8 cellular contexts compared by ENCODE assay signal in genomic region chr9:110049699-110050450, GRCh38.
DNase-seq lines count a peak whose midpoint lies in the region; ATAC-seq and TF ChIP-seq lines count a peak whose summit lies in the region.

No MANE protein-coding gene starts in this region.

- H3K27ac Mint-ChIP-seq in neural progenitor cell: peak overlapping the region; percentile 93

- H3K79me2 ChIP-seq in neural progenitor cell (ENCODE audit: low read depth): peaks cover 53% of the 10 kb centered on the region

- peaks cover 27% of the 10 kb centered on the region for H3F3A ChIP-seq in neural progenitor cell (ENCODE audit: low read depth)

- H3K27me3 ChIP-seq in HUES64 (ENCODE audit: insufficient read depth, low read length) (peaks cover 17% of the 10 kb centered on the region), neural progenitor cell (peaks cover 24% of the 10 kb centered on the region)

- DNase-seq in activated CD4-positive, alpha-beta T cell treated with anti-CD3 and anti-CD28 coated beads, Interleukin-2, amount 50 U/mL, for 1 hour: peak; percentile 6
- DNase-seq in fibroblast of mammary gland (ENCODE audit: low read depth) (no peak), neural progenitor cell (ENCODE audit: low spot score) (peak; percentile 55), MV-4-11 (lab: John Stamatoyannopoulos, UW) (no peak)

- ATAC-seq in GM18907 (IDR thresholded peaks at IDR 0.05; ENCODE audit: unreplicated experiment) (peak; percentile 31), GM19035 (IDR thresholded peaks at IDR 0.05; ENCODE audit: unreplicated experiment) (no peak), HG03442 (IDR thresholded peaks at IDR 0.05; ENCODE audit: unreplicated experiment) (no peak)

- H3K27me3 Mint-ChIP-seq in neural progenitor cell (ENCODE audit: insufficient read depth, low read depth): peaks cover 9% of the 10 kb centered on the region

- H3K36me3 ChIP-seq in HUES64 (ENCODE audit: insufficient read depth, low read length) (no peaks in the 10 kb centered on the region), neural progenitor cell (no peaks in the 10 kb centered on the region)

- H3K9me3 Mint-ChIP-seq in neural progenitor cell: peaks cover 4% of the 10 kb centered on the region

- peak overlapping the region; percentile 65 for H2AFZ ChIP-seq in neural progenitor cell (replicated peaks)

- 1% methylated on average over 24 of the region's 26 CpGs for WGBS in HUES64

- H3K4me1 ChIP-seq in HUES64 (ENCODE audit: insufficient read depth, low read length) (peaks cover 26% of the 10 kb centered on the region), neural progenitor cell (peaks cover 18% of the 10 kb centered on the region)

- H3K4me1 Mint-ChIP-seq in neural progenitor cell: peaks cover 38% of the 10 kb centered on the region

- H3K9me3 ChIP-seq in HUES64 (ENCODE audit: insufficient read depth, low read depth, low read length) (no peaks in the 10 kb centered on the region), neural progenitor cell (ENCODE audit: low read depth) (no peaks in the 10 kb centered on the region)

- peak overlapping the region; percentile 81 for H3K9ac ChIP-seq in HUES64 (ENCODE audit: low read depth, low read length)
- no peak overlapping the region for H3K9ac ChIP-seq in neural progenitor cell

- H3K27ac ChIP-seq in HUES64 (ENCODE audit: low read depth, low read length) (no peak overlapping the region), neural progenitor cell (no peak overlapping the region)

- no peak for TF ChIP-seq CTCF in fibroblast of mammary gland (conservative IDR thresholded peaks at IDR 0.05; ENCODE audit: control insufficient read depth, insufficient read depth, low read depth, low read length)
- TF ChIP-seq CTCF in neural progenitor cell (IDR thresholded peaks at IDR 0.05): no peak

- peaks cover 23% of the 10 kb centered on the region for H4K20me1 ChIP-seq in neural progenitor cell (ENCODE audit: low read depth)

- H3K4me3 Mint-ChIP-seq in neural progenitor cell: peak overlapping the region; percentile 93

- H3K4me2 ChIP-seq in neural progenitor cell: peak overlapping the region; percentile 83

- peaks cover 16% of the 10 kb centered on the region for H3K36me3 Mint-ChIP-seq in neural progenitor cell

- peak overlapping the region; percentile 84 for H3K4me3 ChIP-seq in HUES64 (ENCODE audit: low read length)
- peak overlapping the region; percentile 93 for H3K4me3 ChIP-seq in fibroblast of mammary gland (ENCODE audit: control insufficient read depth, low read depth, low read length)
- peak overlapping the region; percentile 78 for H3K4me3 ChIP-seq in neural progenitor cell

Comparison
In these comparisons a context has a peak if more than half of its experiments do, and no peak if none do; other contexts are left out.
1. DNase-seq: peak in activated CD4-positive, alpha-beta T cell treated with anti-CD3 and anti-CD28 coated beads, Interleukin-2, amount 50 U/mL, for 1 hour (single experiment) and neural progenitor cell (single experiment); none in fibroblast of mammary gland (single experiment) and MV-4-11 (single experiment).
2. Peak in every context shown above with its lines, with median percentiles within 50 percentile points of each other: H3K4me3 ChIP-seq.